ENCODE assay signal across 26 cellular contexts in genomic region chr15:39238443-39238842, GRCh38.
"Had no signal": no experiment of that assay in that cellular context is flagged by ENCODE, and none has a peak within 500 bp of the region (broad histone marks: within the 10 kb centered on the region; RNA-seq: fewer than 3 reads in every experiment).

No MANE protein-coding gene starts in this region.

- H3K36me3 ChIP-seq: esophagus squamous epithelium, ovary, sigmoid colon, suprapubic skin, transverse colon, vagina had no signal

- ATAC-seq: effector memory CD8-positive, alpha-beta T cell; natural killer cell; psoas muscle; right cardiac atrium; stimulated activated naive CD8-positive, alpha-beta T cell treated with anti-CD3 and anti-CD28 coated beads, Interleukin-15, amount 100 ng/mL, for 72 hours had no signal

- H3K27me3 Mint-ChIP-seq: stimulated activated naive CD8-positive, alpha-beta T cell treated with anti-CD3 and anti-CD28 coated beads, Interleukin-15, amount 100 ng/mL, for 72 hours had no signal

- H3K9me3 Mint-ChIP-seq: effector memory CD8-positive, alpha-beta T cell; immature natural killer cell; natural killer cell; stimulated activated naive CD8-positive, alpha-beta T cell treated with anti-CD3 and anti-CD28 coated beads, Interleukin-15, amount 100 ng/mL, for 72 hours had no signal

- H3K27me3 ChIP-seq: esophagus squamous epithelium, ovary, sigmoid colon, suprapubic skin, transverse colon, vagina had no signal

- H3K36me3 Mint-ChIP-seq: immature natural killer cell, memory B cell, natural killer cell had no signal

- H3K27ac ChIP-seq: esophagus squamous epithelium, ovary, psoas muscle, sigmoid colon, skin epidermis, suprapubic skin, transverse colon, vagina had no signal

- H3K4me1 Mint-ChIP-seq: immature natural killer cell; memory B cell; natural killer cell; stimulated activated naive CD8-positive, alpha-beta T cell treated with anti-CD3 and anti-CD28 coated beads, Interleukin-15, amount 100 ng/mL, for 72 hours had no signal

- H3K4me3 ChIP-seq: esophagus squamous epithelium, lung, ovary, psoas muscle, sigmoid colon, skin epidermis, suprapubic skin, transverse colon, vagina had no signal

- H3K4me3 Mint-ChIP-seq: effector memory CD8-positive, alpha-beta T cell; immature natural killer cell; memory B cell; natural killer cell; stimulated activated naive CD8-positive, alpha-beta T cell treated with anti-CD3 and anti-CD28 coated beads, Interleukin-15, amount 100 ng/mL, for 72 hours had no signal

- DNase-seq: cortex of kidney; effector memory CD8-positive, alpha-beta T cell; erythroblast; esophagus squamous epithelium; hypothalamus; immature natural killer cell; islet precursor cell; midbrain; natural killer cell; occipital lobe; ovary; posterior cingulate gyrus; psoas muscle; right cardiac atrium; sigmoid colon; stimulated activated CD4-positive, alpha-beta T cell treated with anti-CD3 and anti-CD28 coated beads, Interleukin-15, amount 100 ng/mL, for 24 hours; stimulated activated CD4-positive, alpha-beta T cell treated with anti-CD3 and anti-CD28 coated beads, Interleukin-2, amount 100 ng/mL, for 48 hours; stimulated activated CD8-positive, alpha-beta memory T cell treated with anti-CD3 and anti-CD28 coated beads, Interleukin-4, amount 100 ng/mL, for 48 hours; stimulated activated naive CD4-positive, alpha-beta T cell; stimulated activated naive CD8-positive, alpha-beta T cell treated with anti-CD3 and anti-CD28 coated beads, Interleukin-15, amount 100 ng/mL, for 72 hours; transverse colon had no signal

- H3K4me1 ChIP-seq: psoas muscle, sigmoid colon, suprapubic skin, transverse colon, vagina had no signal

- H3K9me3 ChIP-seq: esophagus squamous epithelium, ovary, psoas muscle, sigmoid colon, suprapubic skin, transverse colon, vagina had no signal

- H3K27ac Mint-ChIP-seq: effector memory CD8-positive, alpha-beta T cell; immature natural killer cell; memory B cell; natural killer cell; stimulated activated naive CD8-positive, alpha-beta T cell treated with anti-CD3 and anti-CD28 coated beads, Interleukin-15, amount 100 ng/mL, for 72 hours had no signal
